8 cellular contexts compared by ENCODE assay signal in genomic region chr4:27000820-27001219, GRCh38.
A peak's percentile ranks its signal among the peaks of the same experiment; 100 is the strongest.
DNase-seq lines count a peak whose midpoint lies in the region; ATAC-seq and TF ChIP-seq lines count a peak whose summit lies in the region.

No MANE protein-coding gene starts in this region.

- no peak overlapping the region for H3K27ac Mint-ChIP-seq in MCF 10A (ENCODE audit: low read depth, unreplicated experiment)
- no peak overlapping the region for H3K27ac Mint-ChIP-seq in activated CD8-positive, alpha-beta T cell treated with anti-CD3 and anti-CD28 coated beads for 36 hours
- H3K27ac Mint-ChIP-seq in stimulated activated naive B cell treated with anti-CD40 and anti-IgM and Interleukin-4, amounts not matched to agents 10 μg/mL and 1 μg/mL and 100 μg/mL, for 72 hours = no peak overlapping the region

- no peaks in the 10 kb centered on the region for H3K36me3 ChIP-seq in breast epithelium

- H3K4me3 ChIP-seq in breast epithelium (no peak overlapping the region), coronary artery (no peak overlapping the region)

- H3K4me1 Mint-ChIP-seq in MCF 10A (ENCODE audit: insufficient read depth, unreplicated experiment) = no peaks in the 10 kb centered on the region
- H3K4me1 Mint-ChIP-seq in activated CD8-positive, alpha-beta T cell treated with anti-CD3 and anti-CD28 coated beads for 36 hours (ENCODE audit: low read depth) = peaks cover 59% of the 10 kb centered on the region
- H3K4me1 Mint-ChIP-seq in stimulated activated naive B cell treated with anti-CD40 and anti-IgM and Interleukin-4, amounts not matched to agents 10 μg/mL and 1 μg/mL and 100 μg/mL, for 72 hours = peaks cover 11 to 17% of the 10 kb centered on the region in 2 donors

- no TSS peak for BruUV-seq in MCF 10A (replicated peaks; lab: Mats Ljungman, UMichigan)

- no peak for TF ChIP-seq CTCF in MCF 10A (IDR thresholded peaks at IDR 0.05; ENCODE audit: unreplicated experiment)
- no peak for TF ChIP-seq CTCF in breast epithelium (IDR thresholded peaks at IDR 0.05)
- peak; percentile 48 for TF ChIP-seq CTCF in activated CD8-positive, alpha-beta T cell treated with anti-CD3 and anti-CD28 coated beads for 36 hours (IDR thresholded peaks at IDR 0.05)
- no peak for TF ChIP-seq CTCF in coronary artery (IDR thresholded peaks at IDR 0.05)

- H3K9me3 Mint-ChIP-seq in MCF 10A (ENCODE audit: unreplicated experiment) = no peaks in the 10 kb centered on the region
- no peaks in the 10 kb centered on the region for H3K9me3 Mint-ChIP-seq in activated CD8-positive, alpha-beta T cell treated with anti-CD3 and anti-CD28 coated beads for 36 hours
- H3K9me3 Mint-ChIP-seq in stimulated activated naive B cell treated with anti-CD40 and anti-IgM and Interleukin-4, amounts not matched to agents 10 μg/mL and 1 μg/mL and 100 μg/mL, for 72 hours = no peaks in the 10 kb centered on the region

- no peaks in the 10 kb centered on the region for H3K9me3 ChIP-seq in breast epithelium

- ATAC-seq in HG03060 (IDR thresholded peaks at IDR 0.05; ENCODE audit: low read depth, unreplicated experiment) = peak; percentile 69
- peak; percentile 40 for ATAC-seq in activated CD8-positive, alpha-beta T cell treated with anti-CD3 and anti-CD28 coated beads for 36 hours
- peak; percentile 96 to 97 for ATAC-seq in stimulated activated naive B cell treated with anti-CD40 and anti-IgM and Interleukin-4, amounts not matched to agents 10 μg/mL and 1 μg/mL and 100 μg/mL, for 72 hours (replicated peaks)

- DNase-seq in MCF 10A (ENCODE audit: unreplicated experiment) (peak; percentile 23), breast epithelium (ENCODE audit: low spot score in 2 of 2) (no peak), coronary artery (ENCODE audit: low spot score) (no peak), NCI-H187 treated with DMSO at 0.1 percent for 48 hours (lab: John Stamatoyannopoulos, UW) (no peak)
- no peak for DNase-seq in activated CD8-positive, alpha-beta T cell treated with anti-CD3 and anti-CD28 coated beads for 36 hours
- no peak for DNase-seq in stimulated activated naive B cell treated with anti-CD40 and anti-IgM and Interleukin-4, amounts not matched to agents 10 μg/mL and 1 μg/mL and 100 μg/mL, for 72 hours
- no peak for DNase-seq in activated CD4-positive, CD25-positive, alpha-beta regulatory T cell treated with anti-CD3 and anti-CD28 coated beads, Interleukin-2, amount 50 U/mL, for 72 hours

- H3K4me1 ChIP-seq in breast epithelium = no peaks in the 10 kb centered on the region

- no peak overlapping the region for H3K4me3 Mint-ChIP-seq in MCF 10A (ENCODE audit: unreplicated experiment)
- H3K4me3 Mint-ChIP-seq in activated CD8-positive, alpha-beta T cell treated with anti-CD3 and anti-CD28 coated beads for 36 hours = no peak overlapping the region
- no peak overlapping the region for H3K4me3 Mint-ChIP-seq in stimulated activated naive B cell treated with anti-CD40 and anti-IgM and Interleukin-4, amounts not matched to agents 10 μg/mL and 1 μg/mL and 100 μg/mL, for 72 hours

- no peaks in the 10 kb centered on the region for H3K36me3 Mint-ChIP-seq in MCF 10A (ENCODE audit: insufficient read depth, unreplicated experiment)
- peaks cover 18% of the 10 kb centered on the region for H3K36me3 Mint-ChIP-seq in activated CD8-positive, alpha-beta T cell treated with anti-CD3 and anti-CD28 coated beads for 36 hours (ENCODE audit: low read depth)
- H3K36me3 Mint-ChIP-seq in stimulated activated naive B cell treated with anti-CD40 and anti-IgM and Interleukin-4, amounts not matched to agents 10 μg/mL and 1 μg/mL and 100 μg/mL, for 72 hours = peaks cover 6 to 19% of the 10 kb centered on the region in 2 donors

- no peaks in the 10 kb centered on the region for H3K27me3 ChIP-seq in breast epithelium

- H3K27ac ChIP-seq in breast epithelium (no peak overlapping the region), coronary artery (no peak overlapping the region)

- no peaks in the 10 kb centered on the region for H3K27me3 Mint-ChIP-seq in MCF 10A (ENCODE audit: insufficient read depth, unreplicated experiment)
- H3K27me3 Mint-ChIP-seq in activated CD8-positive, alpha-beta T cell treated with anti-CD3 and anti-CD28 coated beads for 36 hours = no peaks in the 10 kb centered on the region
- H3K27me3 Mint-ChIP-seq in stimulated activated naive B cell treated with anti-CD40 and anti-IgM and Interleukin-4, amounts not matched to agents 10 μg/mL and 1 μg/mL and 100 μg/mL, for 72 hours = no peaks in the 10 kb centered on the region

- POLR2A ChIA-PET in MCF 10A (lab: Yijun Ruan, JAX) = interaction anchor here (2.3 to 3.2 kb wide), 2 partner anchors 140 to 143 kb away, joined by 6 to 21 read pairs; partner anchors contain the start of gene STIM2
- POLR2A ChIA-PET in activated CD8-positive, alpha-beta T cell treated with anti-CD3 and anti-CD28 coated beads for 36 hours (lab: Charles Lee) = interaction anchor here (2.3 kb wide), 1 partner anchor 139 kb away, joined by 11 read pairs; the partner anchor contains the start of gene STIM2

- intact Hi-C loops in MCF 10A (cut with micrococcal nuclease) (no loop called here), breast epithelium (cut with DNase I; ENCODE audit: low total_unique reads) (no loop called here)
- intact Hi-C loops in activated CD8-positive, alpha-beta T cell treated with anti-CD3 and anti-CD28 coated beads for 36 hours (cut with micrococcal nuclease) = loop anchor here (5.0 to 10.0 kb wide), 5 partner anchors 44 to 676 kb away; partner anchors contain the start of genes RBPJ, STIM2 and TBC1D19

- no peak for TF ChIP-seq POLR2A in breast epithelium (IDR thresholded peaks at IDR 0.05)

- CTCF ChIA-PET in MCF 10A (lab: Yijun Ruan, JAX) = interaction anchor here (0.6 to 0.9 kb wide), 2 partner anchors 9 to 52 kb away, joined by 3 read pairs; no protein-coding TSS in a partner anchor
- CTCF ChIA-PET in activated CD8-positive, alpha-beta T cell treated with anti-CD3 and anti-CD28 coated beads for 36 hours (lab: Charles Lee) = interaction anchor here (0.6 to 4.3 kb wide), 10 partner anchors 8 to 137 kb away, joined by 3 to 20 read pairs (median 3); no protein-coding TSS in a partner anchor

Comparison
In these comparisons a context has a peak if more than half of its experiments do, and no peak if none do; other contexts are left out.
1. ATAC-seq: peak in every context shown above with its lines; median percentile 96 in stimulated activated naive B cell treated with anti-CD40 and anti-IgM and Interleukin-4, amounts not matched to agents 10 μg/mL and 1 μg/mL and 100 μg/mL, for 72 hours; 69 in HG03060; 40 in activated CD8-positive, alpha-beta T cell treated with anti-CD3 and anti-CD28 coated beads for 36 hours.